25 cellular contexts compared by ENCODE assay signal in genomic region chr21:30168086-30168485, GRCh38. TPM values are rescaled to one million over a fixed set of nuclear protein-coding genes. Genes with fewer than 3 reads are reported as not detected.
"Had no signal": no experiment of that assay in that cellular context is flagged by ENCODE, and none has a peak within 500 bp of the region (broad histone marks: within the 10 kb centered on the region; RNA-seq: fewer than 3 reads in every experiment).

No MANE protein-coding gene starts in this region.

- H3K27ac Mint-ChIP-seq: naive thymus-derived CD8-positive, alpha-beta T cell; stimulated activated naive B cell treated with anti-CD40 and anti-IgM and Interleukin-4, amounts not matched to agents 10 μg/mL and 1 μg/mL and 100 μg/mL, for 72 hours; stimulated activated naive CD8-positive, alpha-beta T cell treated with anti-CD3 and anti-CD28 coated beads, Interleukin-15, amount 100 ng/mL, for 72 hours had no signal

- H3K4me3 ChIP-seq: colonic mucosa, heart left ventricle, mucosa of descending colon, right atrium auricular region, sigmoid colon, skin epidermis, testis, tibial nerve had no signal

- H3K36me3 Mint-ChIP-seq: naive thymus-derived CD8-positive, alpha-beta T cell; stimulated activated naive B cell treated with anti-CD40 and anti-IgM and Interleukin-4, amounts not matched to agents 10 μg/mL and 1 μg/mL and 100 μg/mL, for 72 hours had no signal

- H3K27me3 Mint-ChIP-seq: stimulated activated naive B cell treated with anti-CD40 and anti-IgM and Interleukin-4, amounts not matched to agents 10 μg/mL and 1 μg/mL and 100 μg/mL, for 72 hours had no signal

- ATAC-seq: heart left ventricle; mucosa of descending colon; naive thymus-derived CD8-positive, alpha-beta T cell; stimulated activated naive B cell treated with anti-CD40 and anti-IgM and Interleukin-4, amounts not matched to agents 10 μg/mL and 1 μg/mL and 100 μg/mL, for 72 hours; stimulated activated naive CD8-positive, alpha-beta T cell treated with anti-CD3 and anti-CD28 coated beads, Interleukin-15, amount 100 ng/mL, for 72 hours had no signal

- H3K36me3 ChIP-seq: colonic mucosa, heart left ventricle, right atrium auricular region, sigmoid colon, tibial nerve had no signal

- H3K27ac ChIP-seq: colonic mucosa, heart left ventricle, right atrium auricular region, sigmoid colon, skin epidermis, testis, tibial nerve had no signal

- H3K4me1 Mint-ChIP-seq: naive thymus-derived CD8-positive, alpha-beta T cell; stimulated activated naive B cell treated with anti-CD40 and anti-IgM and Interleukin-4, amounts not matched to agents 10 μg/mL and 1 μg/mL and 100 μg/mL, for 72 hours; stimulated activated naive CD8-positive, alpha-beta T cell treated with anti-CD3 and anti-CD28 coated beads, Interleukin-15, amount 100 ng/mL, for 72 hours had no signal

- H3K4me1 ChIP-seq: colonic mucosa, heart left ventricle, right atrium auricular region, sigmoid colon, testis, tibial nerve had no signal

- H3K27me3 ChIP-seq: colonic mucosa, heart left ventricle, right atrium auricular region, sigmoid colon, testis, tibial nerve had no signal

- DNase-seq: colonic mucosa; dermis blood vessel endothelial cell; heart left ventricle; hippocampal formation; mucosa of descending colon; naive thymus-derived CD8-positive, alpha-beta T cell; posterior cingulate gyrus; sigmoid colon; stimulated activated CD4-positive, alpha-beta T cell treated with anti-CD3 and anti-CD28 coated beads, Interleukin-2, amount 100 ng/mL, for 24 hours; stimulated activated CD4-positive, alpha-beta T cell treated with anti-CD3 and anti-CD28 coated beads, Interleukin-4, amount 100 ng/mL, for 4 hours; stimulated activated naive B cell treated with anti-CD40 and anti-IgM and Interleukin-4, amounts not matched to agents 10 μg/mL and 1 μg/mL and 100 μg/mL, for 72 hours; stimulated activated naive CD8-positive, alpha-beta T cell treated with anti-CD3 and anti-CD28 coated beads, Interleukin-15, amount 100 ng/mL, for 72 hours; testis had no signal

- H3K4me3 Mint-ChIP-seq: naive thymus-derived CD8-positive, alpha-beta T cell; stimulated activated naive B cell treated with anti-CD40 and anti-IgM and Interleukin-4, amounts not matched to agents 10 μg/mL and 1 μg/mL and 100 μg/mL, for 72 hours; stimulated activated naive CD8-positive, alpha-beta T cell treated with anti-CD3 and anti-CD28 coated beads, Interleukin-15, amount 100 ng/mL, for 72 hours had no signal

RNA-seq across cellular contexts. Expression of gene CLDN17, which starts 1.5 kb away (rescaled TPM):
- total RNA-seq: colonic mucosa; dermis blood vessel endothelial cell; fibroblast of lung; frontal cortex; glomerular endothelial cell; heart left ventricle; kidney epithelial cell; liver; mucosa of descending colon; naive thymus-derived CD8-positive, alpha-beta T cell; osteocyte; right atrium auricular region; sigmoid colon; subcutaneous adipose tissue; testis; tibial nerve; ureter had no signal
- polyA plus RNA-seq: fibroblast of lung; heart left ventricle; liver; naive thymus-derived CD8-positive, alpha-beta T cell; neural cell; sigmoid colon had no signal

RNA-seq across cellular contexts. Expression of gene CLDN8, which starts 47.8 kb away (rescaled TPM):
- total RNA-seq: dermis blood vessel endothelial cell; fibroblast of lung; frontal cortex; glomerular endothelial cell; heart left ventricle; kidney epithelial cell; liver; naive thymus-derived CD8-positive, alpha-beta T cell; osteocyte; right atrium auricular region; testis; tibial nerve had no signal
- polyA plus RNA-seq: fibroblast of lung; heart left ventricle; naive thymus-derived CD8-positive, alpha-beta T cell; neural cell had no signal
